ENCODE assay signal across 1 cellular context in genomic region chr2:23670245-23670592, GRCh38.
TF ChIP-seq lines count a peak whose summit lies in the region.

No MANE protein-coding gene starts in this region.

TF ChIP-seq in HepG2, 621 proteins besides CTCF, POLR2A, EP300 and RAD21 (continued from another document):
- TF ChIP-seq ARID4A (CRISPR knock-in tag; IDR thresholded peaks at IDR 0.05; ENCODE audit: borderline replicate concordance) (peak; percentile 11; the same call in 1 of the 2 replicates), ZNF430 (CRISPR knock-in tag; IDR thresholded peaks at IDR 0.05) (no peak), ZFP36L2 (CRISPR knock-in tag; IDR thresholded peaks at IDR 0.05) (no peak), ZMAT3 (CRISPR knock-in tag; conservative IDR thresholded peaks at IDR 0.05) (no peak), GATAD2A (CRISPR knock-in tag; IDR thresholded peaks at IDR 0.05) (no peak), NRL (CRISPR knock-in tag; IDR thresholded peaks at IDR 0.05; ENCODE audit: borderline replicate concordance) (0 out of 2 replicates have a peak, but pooled peaks have one; percentile 18), PHF20 (CRISPR knock-in tag; IDR thresholded peaks at IDR 0.05) (no peak), RARA (CRISPR knock-in tag; IDR thresholded peaks at IDR 0.05) (no peak), CCAR2 (optimal IDR thresholded peaks at IDR 0.05; ENCODE audit: low read depth, low read length) (no peak), TP53 (CRISPR knock-in tag; conservative IDR thresholded peaks at IDR 0.05) (no peak), HOXA5 (CRISPR knock-in tag; IDR thresholded peaks at IDR 0.05) (no peak), MTF1 (CRISPR knock-in tag; IDR thresholded peaks at IDR 0.05) (no peak), ATF1 (CRISPR knock-in tag; IDR thresholded peaks at IDR 0.05) (no peak), THAP9 (CRISPR knock-in tag; IDR thresholded peaks at IDR 0.05; ENCODE audit: borderline replicate concordance) (0 out of 2 replicates have a peak, but pooled peaks have one; percentile 4), GPBP1L1 (CRISPR knock-in tag; IDR thresholded peaks at IDR 0.05) (no peak), ZNF782 (CRISPR knock-in tag; IDR thresholded peaks at IDR 0.05; ENCODE audit: borderline replicate concordance) (no peak), ZNF530 (CRISPR knock-in tag; IDR thresholded peaks at IDR 0.05; ENCODE audit: low read depth) (no peak), TAF15 (IDR thresholded peaks at IDR 0.05; ENCODE audit: low read depth, low read length, poor library complexity, severe bottlenecking) (no peak)
